ENCODE assay signal across 8 cellular contexts in genomic region chr3:157160652-157161480, GRCh38. TPM values are rescaled to one million over a fixed set of nuclear protein-coding genes. Genes with fewer than 3 reads are reported as not detected.
DNase-seq lines count a peak whose midpoint lies in the region; ATAC-seq lines count a peak whose summit lies in the region.

No MANE protein-coding gene starts in this region.

- peak overlapping the region; percentile 90 for H3K4me3 ChIP-seq in HUES48 (ENCODE audit: low read depth, low read length)

- no peaks in the 10 kb centered on the region for H3K27me3 ChIP-seq in HUES48 (ENCODE audit: control insufficient read depth, insufficient read depth, low read length)

- H3K27ac ChIP-seq in HUES48 (ENCODE audit: low read depth, low read length) = peak overlapping the region; percentile 98
- H3K27ac ChIP-seq in adipose tissue (ENCODE audit: low read depth, low read length) = peak overlapping the region; percentile 100

- DNase-seq in EL (peak; percentile 91), RPMI7951 (ENCODE audit: low read depth) (peak; percentile 95), left ventricle myocardium superior (peak; percentile 88), pulmonary artery endothelial cell (ENCODE audit: low read depth, low spot score) (peak; percentile 70), retina (no peak)

- peaks cover 30% of the 10 kb centered on the region for H3K4me1 ChIP-seq in HUES48 (ENCODE audit: control insufficient read depth, insufficient read depth, low read length)

- 7 to 8% (median 7%) methylated on average over 22 of the region's 22 CpGs for WGBS in adipose tissue, 3 donors

- peaks cover 32% of the 10 kb centered on the region for H3K36me3 ChIP-seq in HUES48 (ENCODE audit: control insufficient read depth, insufficient read depth, low read length)

- peak overlapping the region; percentile 98 for H3K9ac ChIP-seq in HUES48 (ENCODE audit: low read depth, low read length)

- intact Hi-C loops in left ventricle myocardium superior (cut with micrococcal nuclease) = no loop called here

- peak; percentile 46 for ATAC-seq in GM21528 (IDR thresholded peaks at IDR 0.05; ENCODE audit: low FRiP score, unreplicated experiment)
- peak; percentile 83 for ATAC-seq in left ventricle myocardium superior

- H3K9me3 ChIP-seq in HUES48 (ENCODE audit: control insufficient read depth, insufficient read depth, low read length) = no peaks in the 10 kb centered on the region

RNA-seq across cellular contexts. Expression of gene CCNL1, which starts 0.9 kb away (rescaled TPM):
- 74.4 and 91.2 TPM in 2 replicates for total RNA-seq in RPMI7951 (2014; rRNA removed; shearing (Covaris generic))
- 100 to 1,000 TPM in 2 of 3 donors, 10 to 100 TPM in 1; 50.9 to 277 (median 118) TPM for polyA plus RNA-seq in adipose tissue
- total RNA-seq in left ventricle myocardium superior (30.7 TPM), pulmonary artery endothelial cell (95.1 and 143 TPM in 2 replicates)
